1 cellular context compared by ENCODE assay signal in genomic region chr21:45109831-45110492, GRCh38.
TF ChIP-seq lines count a peak whose summit lies in the region.

No MANE protein-coding gene starts in this region.

TF ChIP-seq in K562, 482 proteins besides CTCF, POLR2A, EP300 and RAD21 (continued from another document):
- peak; percentile 97 for TF ChIP-seq PRDM10 (IDR thresholded peaks at IDR 0.05; ENCODE audit: partially characterized antibody)
- 0 out of 4 replicates have a peak, but pooled peaks of 1 of the 2 experiments have one; percentile 18 for TF ChIP-seq MAZ (CRISPR knock-in tag; conservative IDR thresholded peaks at IDR 0.05 in 1 of 2, IDR thresholded peaks at IDR 0.05 in 1 of 2)
- peak; percentile 55; the same call in 1 of the 2 replicates for TF ChIP-seq SMAD4 (CRISPR knock-in tag; conservative IDR thresholded peaks at IDR 0.05)
- TF ChIP-seq C11orf30 (IDR thresholded peaks at IDR 0.05; ENCODE audit: low read depth) = no peak
- TF ChIP-seq BHLHE40 (IDR thresholded peaks at IDR 0.05; ENCODE audit: low read length) = peak; percentile 83
- TF ChIP-seq ZNF318 (IDR thresholded peaks at IDR 0.05; ENCODE audit: borderline replicate concordance in 1 of 2, low read depth in 1 of 2) = no peak
- no peak for TF ChIP-seq ZBTB34 (CRISPR knock-in tag; IDR thresholded peaks at IDR 0.05)
- no peak for TF ChIP-seq LCOR (CRISPR knock-in tag; IDR thresholded peaks at IDR 0.05)
- TF ChIP-seq MCM2 (IDR thresholded peaks at IDR 0.05; ENCODE audit: low read depth) = no peak
- TF ChIP-seq ATF7 (IDR thresholded peaks at IDR 0.05) = peak; percentile 68; the same call in 1 of the 2 replicates
- no peak for TF ChIP-seq ZNF445 (CRISPR knock-in tag; IDR thresholded peaks at IDR 0.05; ENCODE audit: low read depth)
- TF ChIP-seq CREM (IDR thresholded peaks at IDR 0.05; ENCODE audit: low read depth) = 0 out of 2 replicates have a peak, but pooled peaks have one; percentile 32
- 0 out of 2 replicates have a peak, but pooled peaks have one; percentile 27 for TF ChIP-seq MYC (IDR thresholded peaks at IDR 0.05; ENCODE audit: low read depth, low read length)
- no peak for TF ChIP-seq MYC (CRISPR knock-in tag; IDR thresholded peaks at IDR 0.05; ENCODE audit: borderline replicate concordance, low read depth)
- no peak for TF ChIP-seq TRIM24 (IDR thresholded peaks at IDR 0.05)
- TF ChIP-seq, protein P1, sequence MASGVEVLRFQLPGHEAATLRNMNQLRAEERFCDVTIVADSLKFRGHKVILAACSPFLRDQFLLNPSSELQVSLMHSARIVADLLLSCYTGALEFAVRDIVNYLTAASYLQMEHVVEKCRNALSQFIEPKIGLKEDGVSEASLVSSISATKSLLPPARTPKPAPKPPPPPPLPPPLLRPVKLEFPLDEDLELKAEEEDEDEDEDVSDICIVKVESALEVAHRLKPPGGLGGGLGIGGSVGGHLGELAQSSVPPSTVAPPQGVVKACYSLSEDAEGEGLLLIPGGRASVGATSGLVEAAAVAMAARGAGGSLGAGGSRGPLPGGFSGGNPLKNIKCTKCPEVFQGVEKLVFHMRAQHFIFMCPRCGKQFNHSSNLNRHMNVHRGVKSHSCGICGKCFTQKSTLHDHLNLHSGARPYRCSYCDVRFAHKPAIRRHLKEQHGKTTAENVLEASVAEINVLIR (CRISPR knock-in tag; IDR thresholded peaks at IDR 0.05) = 0 out of 2 replicates have a peak, but pooled peaks have one; percentile 26
- TF ChIP-seq PRMT5 (CRISPR knock-in tag; IDR thresholded peaks at IDR 0.05) = no peak
- no peak for TF ChIP-seq TEAD1 (CRISPR knock-in tag; IDR thresholded peaks at IDR 0.05)
- TF ChIP-seq ZBTB1 (CRISPR knock-in tag; IDR thresholded peaks at IDR 0.05; ENCODE audit: borderline replicate concordance, low read depth) = peak; percentile 28; the same call in 1 of the 2 replicates
- no peak for TF ChIP-seq ZNF224 (CRISPR knock-in tag; IDR thresholded peaks at IDR 0.05)
- peak; percentile 54; the same call in 1 of the 2 replicates for TF ChIP-seq TCF7L2 (IDR thresholded peaks at IDR 0.05; ENCODE audit: low read depth, low read length)
- TF ChIP-seq, protein P2, sequence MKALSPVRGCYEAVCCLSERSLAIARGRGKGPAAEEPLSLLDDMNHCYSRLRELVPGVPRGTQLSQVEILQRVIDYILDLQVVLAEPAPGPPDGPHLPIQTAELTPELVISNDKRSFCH (CRISPR knock-in tag; IDR thresholded peaks at IDR 0.05) = no peak
- TF ChIP-seq, protein P2 (tag; IDR thresholded peaks at IDR 0.05) = peak; percentile 14; the same call in 1 of the 2 replicates
- no peak for TF ChIP-seq EP400 (IDR thresholded peaks at IDR 0.05)
- no peak for TF ChIP-seq CREB1 (IDR thresholded peaks at IDR 0.05)
- no peak for TF ChIP-seq CREB1 (CRISPR knock-in tag; IDR thresholded peaks at IDR 0.05)
- no peak for TF ChIP-seq SLC30A9 (CRISPR knock-in tag; IDR thresholded peaks at IDR 0.05)
- peak; percentile 94 for TF ChIP-seq MEF2D (tag; conservative IDR thresholded peaks at IDR 0.05; ENCODE audit: low read depth)
